Comparison of ENCODE assay signal across 24 cellular contexts in the genomic region with DNA sequence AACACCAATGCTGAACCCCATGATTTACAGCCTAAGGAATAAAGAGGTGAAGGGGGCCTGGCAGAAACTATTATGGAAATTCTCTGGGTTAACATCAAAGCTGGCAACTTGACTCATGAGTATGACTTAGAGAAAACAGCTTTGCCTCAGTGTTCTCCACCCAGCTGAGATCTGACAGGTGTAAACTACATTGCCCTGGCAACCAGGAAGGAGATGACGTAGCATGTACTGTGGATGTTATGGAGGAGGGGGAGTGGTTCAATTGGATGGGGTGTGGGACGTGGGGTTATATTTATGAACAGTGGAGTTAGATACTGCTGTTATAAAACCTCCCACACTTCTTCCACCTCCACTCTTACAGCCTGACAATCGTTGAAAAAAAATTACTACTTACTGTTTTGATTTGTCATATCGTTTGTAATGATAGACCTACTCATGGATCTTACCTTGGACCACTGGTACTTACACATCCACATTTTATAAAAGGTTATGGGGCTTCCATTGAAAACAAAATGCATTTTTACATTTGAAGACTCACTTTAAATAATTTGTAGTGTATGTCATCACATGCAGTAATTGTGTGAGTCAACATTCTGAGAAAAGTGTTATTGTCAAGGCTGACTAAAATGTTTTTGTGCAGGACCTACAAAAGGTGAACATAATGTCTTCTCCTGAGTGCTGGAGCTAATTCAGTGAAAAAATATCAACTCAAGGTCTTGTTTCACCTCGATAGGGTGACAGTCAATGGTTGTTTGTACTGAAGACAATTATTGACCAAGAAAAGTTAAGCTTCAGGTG. TPM values are rescaled to one million over a fixed set of nuclear protein-coding genes. Genes with fewer than 3 reads are reported as not detected.
"Had no signal": no experiment of that assay in that cellular context is flagged by ENCODE, and none has a peak within 500 bp of the region (broad histone marks: within the 10 kb centered on the region; RNA-seq: fewer than 3 reads in every experiment).

No MANE protein-coding gene starts in this region.

- ATAC-seq: activated CD8-positive, alpha-beta memory T cell treated with anti-CD3 and anti-CD28 coated beads, Interleukin-2, amount 10 ng/mL, durations not matched to agents 7 days and 5 days; activated CD8-positive, alpha-beta T cell treated with anti-CD3 and anti-CD28 coated beads for 36 hours; heart right ventricle; naive thymus-derived CD8-positive, alpha-beta T cell; stimulated activated naive CD8-positive, alpha-beta T cell treated with anti-CD3 and anti-CD28 coated beads, Interleukin-15, Interleukin-2, amounts not matched to agents 100 U/mL and 50 U/mL, for 24 hours; T-helper 17 cell; upper lobe of right lung had no signal

- H3K4me1 ChIP-seq: adrenal gland, breast epithelium, esophagus squamous epithelium, heart right ventricle, spleen, upper lobe of right lung had no signal

- H3K4me3 ChIP-seq: adrenal gland, breast epithelium, coronary artery, esophagus squamous epithelium, heart right ventricle, lung, spleen, upper lobe of right lung had no signal

- H3K27me3 ChIP-seq: adrenal gland, breast epithelium, esophagus squamous epithelium, upper lobe of right lung had no signal

- DNase-seq: activated B cell treated with CpG ODN at 0.5 μM for 24 hours; activated CD4-positive, alpha-beta T cell treated with anti-CD3 and anti-CD28 coated beads, Interleukin-2, amount 10 ng/mL, durations not matched to agents 7 days and 5 days; activated CD8-positive, alpha-beta memory T cell treated with anti-CD3 and anti-CD28 coated beads, Interleukin-2, amount 10 ng/mL, durations not matched to agents 7 days and 5 days; activated CD8-positive, alpha-beta T cell treated with anti-CD3 and anti-CD28 coated beads for 36 hours; activated naive CD4-positive, alpha-beta T cell; activated T-cell treated with anti-CD3 and anti-CD28 coated beads for 4 hours; adrenal gland; cerebellar nuclear complex; esophagus squamous epithelium; heart right ventricle; naive thymus-derived CD8-positive, alpha-beta T cell; spleen; stimulated activated CD4-positive, alpha-beta T cell treated with anti-CD3 and anti-CD28 coated beads, Interleukin-4, amount 100 ng/mL, for 24 hours; stimulated activated naive CD8-positive, alpha-beta T cell treated with anti-CD3 and anti-CD28 coated beads, Interleukin-15, Interleukin-2, amounts not matched to agents 100 U/mL and 50 U/mL, for 24 hours; SW 1271; T-helper 17 cell; upper lobe of right lung had no signal

- H3K36me3 ChIP-seq: adrenal gland, breast epithelium, esophagus squamous epithelium, heart right ventricle, spleen, upper lobe of right lung had no signal

- H3K9me3 ChIP-seq: adrenal gland, breast epithelium, esophagus squamous epithelium, heart right ventricle, spleen, upper lobe of right lung had no signal

- H3K27ac ChIP-seq: adrenal gland, breast epithelium, coronary artery, esophagus squamous epithelium, heart right ventricle, spleen, upper lobe of right lung had no signal

RNA-seq across cellular contexts. Expression of gene OR2F1, which starts 6.4 kb away (rescaled TPM):
- total RNA-seq: activated B cell treated with CpG ODN at 0.5 μM for 24 hours; activated CD4-positive, alpha-beta T cell treated with anti-CD3 and anti-CD28 coated beads, Interleukin-2, amount 10 ng/mL, durations not matched to agents 7 days and 5 days; activated CD8-positive, alpha-beta memory T cell treated with anti-CD3 and anti-CD28 coated beads, Interleukin-2, amount 10 ng/mL, durations not matched to agents 7 days and 5 days; activated CD8-positive, alpha-beta T cell treated with anti-CD3 and anti-CD28 coated beads for 36 hours; adrenal gland; esophagus squamous epithelium; heart right ventricle; lung; mesenteric fat pad; naive thymus-derived CD8-positive, alpha-beta T cell; osteocyte; progenitor cell of endocrine pancreas; spleen; subcutaneous adipose tissue; T-helper 17 cell; upper lobe of right lung had no signal

RNA-seq across cellular contexts. Expression of gene OR2F2, which starts 26.0 kb away (rescaled TPM):
- total RNA-seq: activated B cell treated with CpG ODN at 0.5 μM for 24 hours; activated CD4-positive, alpha-beta T cell treated with anti-CD3 and anti-CD28 coated beads, Interleukin-2, amount 10 ng/mL, durations not matched to agents 7 days and 5 days; activated CD8-positive, alpha-beta memory T cell treated with anti-CD3 and anti-CD28 coated beads, Interleukin-2, amount 10 ng/mL, durations not matched to agents 7 days and 5 days; activated CD8-positive, alpha-beta T cell treated with anti-CD3 and anti-CD28 coated beads for 36 hours; adrenal gland; breast epithelium; esophagus squamous epithelium; heart right ventricle; lung; mesenteric fat pad; naive thymus-derived CD8-positive, alpha-beta T cell; osteocyte; progenitor cell of endocrine pancreas; spleen; subcutaneous adipose tissue; T-helper 17 cell; upper lobe of right lung had no signal

RNA-seq across cellular contexts. Expression of gene OR6B1, which starts 39.1 kb away (rescaled TPM):
- total RNA-seq: activated B cell treated with CpG ODN at 0.5 μM for 24 hours; activated CD4-positive, alpha-beta T cell treated with anti-CD3 and anti-CD28 coated beads, Interleukin-2, amount 10 ng/mL, durations not matched to agents 7 days and 5 days; activated CD8-positive, alpha-beta memory T cell treated with anti-CD3 and anti-CD28 coated beads, Interleukin-2, amount 10 ng/mL, durations not matched to agents 7 days and 5 days; activated CD8-positive, alpha-beta T cell treated with anti-CD3 and anti-CD28 coated beads for 36 hours; adrenal gland; breast epithelium; esophagus squamous epithelium; heart right ventricle; lung; mesenteric fat pad; naive thymus-derived CD8-positive, alpha-beta T cell; osteocyte; progenitor cell of endocrine pancreas; spleen; subcutaneous adipose tissue; T-helper 17 cell; upper lobe of right lung had no signal
